ENCODE assay signal across 19 cellular contexts in the genomic region with DNA sequence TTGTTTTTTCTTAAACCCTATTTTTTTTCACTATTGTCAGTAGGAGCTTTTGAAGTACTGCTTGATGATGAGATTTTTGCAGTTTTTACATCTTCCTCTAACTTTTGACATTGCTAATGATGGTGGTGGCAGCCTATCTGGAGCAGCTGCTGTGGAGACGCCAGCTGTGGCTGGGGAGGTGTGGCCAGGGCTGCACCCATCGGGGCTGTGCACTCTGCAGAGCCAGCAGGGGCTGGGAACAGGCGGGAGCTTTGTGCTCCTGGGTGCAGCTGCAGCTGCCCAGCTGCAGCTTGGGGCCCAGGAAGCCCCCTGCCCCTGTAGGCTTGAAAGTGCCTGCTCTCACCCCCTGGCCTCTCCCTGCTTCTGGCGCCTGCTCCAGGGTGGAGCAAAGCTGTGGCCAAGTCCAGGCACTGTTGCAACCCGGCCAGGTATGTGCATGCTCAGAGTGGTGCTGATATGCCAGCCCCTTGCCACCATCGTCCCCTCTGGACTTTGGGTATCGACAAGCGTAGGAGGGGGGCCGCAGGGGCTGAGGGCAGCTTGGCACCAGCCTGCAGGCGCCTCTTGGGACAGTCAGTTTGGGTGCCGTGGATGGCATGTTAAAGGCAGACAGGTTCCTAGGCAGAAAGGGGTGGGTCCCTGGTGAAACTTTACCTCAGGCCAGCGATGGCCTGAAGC. TPM values are rescaled to one million over a fixed set of nuclear protein-coding genes. Genes with fewer than 3 reads are reported as not detected.
A peak's percentile ranks its signal among the peaks of the same experiment; 100 is the strongest.
DNase-seq lines count a peak whose midpoint lies in the region; ATAC-seq, FAIRE-seq and TF ChIP-seq lines count a peak whose summit lies in the region.
"Had no signal": no experiment of that assay in that cellular context is flagged by ENCODE, and none has a peak within 500 bp of the region (broad histone marks: within the 10 kb centered on the region; RNA-seq: fewer than 3 reads in every experiment).

No MANE protein-coding gene starts in this region.

- H3K4me3 ChIP-seq in HepG2 (replicated peaks in 1 of 3; ENCODE audit: insufficient read depth in 1 of 3, low read depth in 2 of 3, low read length in 3 of 3) = no peak overlapping the region
- H3K4me3 ChIP-seq in right lobe of liver = no peak overlapping the region
- H3K4me3 ChIP-seq in RWPE2 (ENCODE audit: severe bottlenecking) = no peak overlapping the region
- no peak overlapping the region for H3K4me3 ChIP-seq in esophagus squamous epithelium
- H3K4me3 ChIP-seq: A549; BLaER1 treated with 17β-estradiol and CSF1 and Interleukin-3, amounts not matched to agents 10 nM and 100 nM; K562 had no signal

- TF ChIP-seq CTCF in HepG2 (CRISPR knock-in tag; IDR thresholded peaks at IDR 0.05) = no peak
- no peak for TF ChIP-seq CTCF in right lobe of liver (IDR thresholded peaks at IDR 0.05)
- TF ChIP-seq CTCF in RWPE2 (IDR thresholded peaks at IDR 0.05; ENCODE audit: poor library complexity, severe bottlenecking) = no peak
- no peak for TF ChIP-seq CTCF in esophagus squamous epithelium (IDR thresholded peaks at IDR 0.05)

- DNase-seq in HepG2 (ENCODE audit: low spot score) (no peak), right lobe of liver (no peak), RWPE2 (ENCODE audit: low spot score) (peak; percentile 52), myocyte (ENCODE audit: low read depth) (peak; percentile 23), esophagus squamous epithelium (lab: John Stamatoyannopoulos, UW) (no peak)
- no peak for DNase-seq in central memory CD4-positive, alpha-beta T cell
- DNase-seq: CD8-positive, alpha-beta memory T cell; DMS79; NCI-H1105; NCI-H2081 treated with DMSO at 0.1 percent for 48 hours; SHP77 treated with DMSO at 0.1 percent for 48 hours had no signal

- no peaks in the 10 kb centered on the region for H4K20me1 ChIP-seq in HepG2 (ENCODE audit: insufficient read depth, low read length)

- no peaks in the 10 kb centered on the region for H3K79me2 ChIP-seq in HepG2 (ENCODE audit: insufficient read depth, low read length)

- H3K4me1 ChIP-seq in HepG2 (ENCODE audit: insufficient read depth, low read length) = no peaks in the 10 kb centered on the region
- no peaks in the 10 kb centered on the region for H3K4me1 ChIP-seq in right lobe of liver
- peaks cover 5% of the 10 kb centered on the region for H3K4me1 ChIP-seq in RWPE2 (ENCODE audit: insufficient read depth, poor library complexity, severe bottlenecking)
- H3K4me1 ChIP-seq in esophagus squamous epithelium = peaks cover 0 to 24% (median 14%) of the 10 kb centered on the region in 3 donors
- H3K4me1 ChIP-seq: A549; BLaER1 treated with 17β-estradiol and CSF1 and Interleukin-3, amounts not matched to agents 10 nM and 100 nM had no signal

- TF ChIP-seq EP300 in HepG2 (IDR thresholded peaks at IDR 0.05; ENCODE audit: low read depth in 2 of 2, low read length in 2 of 2) (no peak), HepG2 (CRISPR knock-in tag; IDR thresholded peaks at IDR 0.05; ENCODE audit: borderline replicate concordance) (no peak)

- CTCF ChIA-PET in HepG2 (lab: Yijun Ruan, JAX; ENCODE audit: low intra/inter-chr PET ratio, low total read pairs) = no interaction called here

- intact Hi-C loops in HepG2 (cut with micrococcal nuclease; ENCODE audit: unreplicated experiment) (no loop called here), right lobe of liver (cut with DNase I) (no loop called here), esophagus squamous epithelium (cut with DNase I) (no loop called here)

- in situ Hi-C loops in HepG2 (cut with HindIII; ENCODE audit: extremely low pct_ligation_motif_present, low pct_unique_long_range_greater_than_20kb) = no loop called here

- WGBS in HepG2 (ENCODE audit: low lambda C conversion rate) = 64% methylated on average over 6 of the region's 12 CpGs
- 89% methylated on average over 5 of the region's 12 CpGs for WGBS in right lobe of liver (ENCODE audit: insufficient coverage, low coverage, low lambda C conversion rate, missing lambda C conversion rate)
- WGBS in esophagus squamous epithelium, 2 donors = 100% methylated on average over 3 of the region's 12 CpGs; no CpG with 5 or more reads in 1 of the 2 donors

- H3K9me3 ChIP-seq in HepG2 (ENCODE audit: low read length) (peaks cover 15% of the 10 kb centered on the region), right lobe of liver (no peaks in the 10 kb centered on the region), RWPE2 (ENCODE audit: severe bottlenecking) (peaks cover 10% of the 10 kb centered on the region), esophagus squamous epithelium (peaks cover 0 to 11% (median 0%) of the 10 kb centered on the region in 3 donors)
- H3K9me3 ChIP-seq: A549 had no signal

- ATAC-seq in HepG2 (peak; percentile 28; the same call in 1 of the 3 replicates), right lobe of liver (no peak), RWPE2 (ENCODE audit: low read depth) (no peak), GM19463 (IDR thresholded peaks at IDR 0.05; ENCODE audit: unreplicated experiment) (no peak)
- ATAC-seq: HCT116, SK-N-SH treated with all-trans-retinoic acid at 6 μM for 48 hours had no signal

- TF ChIP-seq RAD21 in HepG2 (CRISPR knock-in tag; IDR thresholded peaks at IDR 0.05) = no peak

- TF ChIP-seq POLR2A in HepG2 (IDR thresholded peaks at IDR 0.05; ENCODE audit: insufficient read depth in 1 of 2, low read depth in 2 of 2, low read length in 2 of 2) (no peak), right lobe of liver (IDR thresholded peaks at IDR 0.05) (no peak), esophagus squamous epithelium (IDR thresholded peaks at IDR 0.05) (no peak)

- POLR2A ChIA-PET in HepG2 (lab: Yijun Ruan, JAX) = no interaction called here

- no peaks in the 10 kb centered on the region; a peak in 1 of 5 replicates for H3K36me3 ChIP-seq in HepG2 (replicated peaks in 1 of 2; ENCODE audit: control insufficient read depth in 1 of 2, insufficient read depth in 2 of 2, low read length in 2 of 2)
- H3K36me3 ChIP-seq in right lobe of liver = peaks cover 0 to 2% (median 0%) of the 10 kb centered on the region in 4 donors
- H3K36me3 ChIP-seq in RWPE2 (ENCODE audit: low read depth) = peaks cover 27% of the 10 kb centered on the region
- H3K36me3 ChIP-seq in esophagus squamous epithelium = peaks cover 0 to 23% (median 0%) of the 10 kb centered on the region in 3 donors

- BruUV-seq in HepG2 (replicated peaks; lab: Mats Ljungman, UMichigan) = no TSS peak

- H3K27me3 ChIP-seq in HepG2 (ENCODE audit: control insufficient read depth in 1 of 2, insufficient read depth in 2 of 2, low read length in 2 of 2) = no peaks in the 10 kb centered on the region
- H3K27me3 ChIP-seq in right lobe of liver = no peaks in the 10 kb centered on the region
- H3K27me3 ChIP-seq in RWPE2 (ENCODE audit: insufficient read depth, poor library complexity, severe bottlenecking) = no peaks in the 10 kb centered on the region
- H3K27me3 ChIP-seq in esophagus squamous epithelium = no peaks in the 10 kb centered on the region
- H3K27me3 ChIP-seq: BLaER1 treated with 17β-estradiol and CSF1 and Interleukin-3, amounts not matched to agents 10 nM and 100 nM had no signal

- H3K9ac ChIP-seq in HepG2 (ENCODE audit: insufficient read depth, low read depth, low read length) = no peak overlapping the region
- H3K9ac ChIP-seq: BLaER1 treated with 17β-estradiol and CSF1 and Interleukin-3, amounts not matched to agents 10 nM and 100 nM had no signal

- H3K4me2 ChIP-seq in HepG2 (ENCODE audit: low read depth, low read length) = no peak overlapping the region
- H3K4me2 ChIP-seq: A549; BLaER1 treated with 17β-estradiol and CSF1 and Interleukin-3, amounts not matched to agents 10 nM and 100 nM had no signal

- H2AFZ ChIP-seq in HepG2 (ENCODE audit: low read length) = no peak overlapping the region

- H3K27ac ChIP-seq in HepG2 (ENCODE audit: extremely low read length, insufficient read depth, low read length) (no peak overlapping the region), right lobe of liver (no peak overlapping the region), RWPE2 (ENCODE audit: poor library complexity, severe bottlenecking) (no peak overlapping the region), temporal lobe (ENCODE audit: low read depth, low read length) (peak overlapping the region; percentile 51), esophagus squamous epithelium (no peak overlapping the region)
- H3K27ac ChIP-seq: A549; BLaER1 treated with 17β-estradiol and CSF1 and Interleukin-3, amounts not matched to agents 10 nM and 100 nM had no signal

- FAIRE-seq in HepG2 (lab: Jason Lieb, UNC) = no peak
- FAIRE-seq: A549, K562, RCC 7860 had no signal

RNA-seq across cellular contexts. Expression of a gene that starts 39.2 kb away (rescaled TPM):
- total RNA-seq in HepG2 (2016; rRNA removed; fragmentation: Illumina TruSeq; extraction: Trizol) = 29.0 and 50.4 TPM in 2 replicates
- total RNA-seq in HepG2 (2016; cell fraction: cytosol; rRNA removed; fragmentation: Illumina TruSeq; extraction: Trizol; ENCODE audit: low read depth) = 7.0 and 7.7 TPM in 2 replicates
- 28.5 and 55.0 TPM in 2 replicates for total RNA-seq in HepG2 (2016; cell fraction: insoluble cytoplasmic fraction; rRNA removed; fragmentation: Illumina TruSeq; extraction: Trizol)
- 7.8 and 7.9 TPM in 2 replicates for total RNA-seq in HepG2 (2016; cell fraction: membrane; rRNA removed; fragmentation: Illumina TruSeq; extraction: Trizol)
- total RNA-seq in HepG2 (2016; cell fraction: nucleus; rRNA removed; fragmentation: Illumina TruSeq; extraction: Trizol) = 57.2 and 62.0 TPM in 2 replicates
- 6.0 and 7.9 TPM in 2 replicates for polyA plus RNA-seq in HepG2 (2011; rRNA removed)
- 2.8 and 4.9 TPM in 2 replicates for polyA plus RNA-seq in HepG2 (2011; cell fraction: cytosol; rRNA removed)
- 5.2 and 6.2 TPM in 2 replicates for polyA plus RNA-seq in HepG2 (2011; cell fraction: nucleus; rRNA removed)
- 6.6 and 12.7 TPM in 2 replicates for polyA plus RNA-seq in HepG2 (2012)
- polyA plus RNA-seq in HepG2 (2016; cell fraction: cytosol; fragmentation: Illumina TruSeq; extraction: Trizol; ENCODE audit: low read depth) = 1.4 and 2.0 TPM in 2 replicates
- 13.4 and 16.6 TPM in 2 replicates for polyA plus RNA-seq in HepG2 (2016; cell fraction: insoluble cytoplasmic fraction; fragmentation: Illumina TruSeq; extraction: Trizol; ENCODE audit: low read depth)
- polyA plus RNA-seq in HepG2 (2016; cell fraction: membrane; fragmentation: Illumina TruSeq; extraction: Trizol; ENCODE audit: low read depth) = 1.3 and 1.7 TPM in 2 replicates
- 9.0 and 9.1 TPM in 2 replicates for polyA plus RNA-seq in HepG2 (2016; cell fraction: nucleus; fragmentation: Illumina TruSeq; extraction: Trizol; ENCODE audit: insufficient read depth, low read depth)
- 12.5 and 21.6 TPM in 2 replicates for polyA minus RNA-seq in HepG2 (2011; rRNA and poly(A)+ RNA removed; ENCODE audit: low replicate concordance)
- polyA minus RNA-seq in HepG2 (2011; cell fraction: cytosol; rRNA and poly(A)+ RNA removed) = 23.5 and 30.5 TPM in 2 replicates
- 105 and 120 TPM in 2 replicates for polyA minus RNA-seq in HepG2 (2011; cell fraction: nucleus; rRNA and poly(A)+ RNA removed)
- 10 to 100 TPM in 1 of 6 experiments, 1 to 10 TPM in 5; 2.6 to 10.9 (median 5.0) TPM for total RNA-seq in right lobe of liver
- 13.9 and 14.7 TPM in 2 replicates for total RNA-seq in myocyte
- polyA plus RNA-seq in myocyte (2012) = 6.1 TPM
- 63.7 TPM for total RNA-seq in temporal lobe
- total RNA-seq in esophagus squamous epithelium = 10 to 100 TPM; 13.4 to 30.0 (median 19.6) TPM

Comparison
In these comparisons a context has a peak if more than half of its experiments do, and no peak if none do; other contexts are left out.
1. DNase-seq: peak in RWPE2 (single experiment) and myocyte (single experiment); none in HepG2 (single experiment), right lobe of liver (0 of 3), esophagus squamous epithelium (single experiment) and central memory CD4-positive, alpha-beta T cell (single experiment).